ENCODE assay signal across 11 cellular contexts in the genomic region with DNA sequence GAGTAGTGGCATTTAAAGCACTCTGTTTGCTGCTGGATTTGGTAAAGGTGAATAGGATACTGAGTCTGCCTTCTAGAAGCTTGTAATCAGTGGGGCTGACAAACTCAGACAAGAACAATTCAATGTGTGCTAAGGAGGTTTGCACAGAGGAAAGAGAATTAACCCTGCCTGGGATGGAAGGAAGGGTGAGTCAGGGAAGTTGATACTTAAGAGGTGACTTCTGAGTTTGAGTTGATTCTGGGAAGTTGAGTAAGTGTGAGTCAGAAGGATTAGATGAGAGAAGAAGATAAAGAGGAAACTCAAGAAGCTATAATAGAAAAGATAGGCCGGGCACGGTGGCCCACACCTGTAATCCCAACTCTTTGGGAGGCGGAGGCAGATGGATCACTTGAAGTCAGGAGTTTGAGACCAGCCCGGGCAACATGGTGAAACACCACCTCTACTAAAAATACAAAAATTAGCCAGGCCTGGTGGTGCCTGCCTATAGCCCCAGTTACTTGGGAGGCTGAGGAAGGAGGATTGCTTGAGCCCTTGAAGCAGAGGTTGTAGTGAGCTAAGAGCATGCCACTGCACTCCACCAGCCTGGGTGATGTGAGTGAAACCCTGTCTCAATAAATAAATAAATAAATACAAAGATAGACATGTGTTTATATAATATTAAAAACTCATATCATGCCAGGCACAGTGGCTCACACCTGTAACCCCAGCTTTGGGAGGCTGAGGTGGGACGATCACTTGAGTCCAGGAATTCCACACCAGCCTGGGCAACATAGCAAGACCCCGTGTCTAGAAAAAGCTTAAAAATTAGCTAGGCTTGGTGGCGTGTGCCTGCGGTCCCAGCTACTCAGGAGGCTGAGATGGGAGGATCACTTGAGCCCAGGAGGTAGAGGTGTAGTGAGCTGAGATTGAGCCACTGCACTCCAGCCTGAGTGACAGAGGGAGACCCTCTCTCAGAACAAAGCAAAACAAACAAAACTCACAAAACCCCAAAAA.
A peak's percentile ranks its signal among the peaks of the same experiment; 100 is the strongest.
DNase-seq lines count a peak whose midpoint lies in the region; TF ChIP-seq lines count a peak whose summit lies in the region.
"Had no signal": no experiment of that assay in that cellular context is flagged by ENCODE, and none has a peak within 500 bp of the region (broad histone marks: within the 10 kb centered on the region; RNA-seq: fewer than 3 reads in every experiment).

No MANE protein-coding gene starts in this region.

- intact Hi-C loops in spleen (cut with DNase I; ENCODE audit: low total_unique reads), result no loop called here

- CTCF ChIA-PET in activated CD4-positive, alpha-beta memory T cell treated with anti-CD3 and anti-CD28 coated beads, Interleukin-2, amount 10 ng/mL, durations not matched to agents 7 days and 5 days (lab: Charles Lee), result interaction anchor here (0.8 to 2.4 kb wide), 2 partner anchors 10 kb away, joined by 3 to 7 read pairs; no protein-coding TSS in a partner anchor

- peaks cover 16% of the 10 kb centered on the region for H3K4me1 Mint-ChIP-seq in activated CD4-positive, alpha-beta memory T cell treated with anti-CD3 and anti-CD28 coated beads, Interleukin-2, amount 10 ng/mL, durations not matched to agents 7 days and 5 days
- H3K4me1 Mint-ChIP-seq: brain had no signal

- H3K36me3 ChIP-seq in SJCRH30, result no peaks in the 10 kb centered on the region
- H3K36me3 ChIP-seq in spleen, result no peaks in the 10 kb centered on the region
- H3K36me3 ChIP-seq: sigmoid colon had no signal

- H3K27ac ChIP-seq in SJCRH30, result no peak overlapping the region
- H3K27ac ChIP-seq in spleen, result no peak overlapping the region
- H3K27ac ChIP-seq: sigmoid colon had no signal

- no peaks in the 10 kb centered on the region for H3K9me3 Mint-ChIP-seq in activated CD4-positive, alpha-beta memory T cell treated with anti-CD3 and anti-CD28 coated beads, Interleukin-2, amount 10 ng/mL, durations not matched to agents 7 days and 5 days
- H3K9me3 Mint-ChIP-seq: brain had no signal

- TF ChIP-seq CTCF in AG09309 (IDR thresholded peaks at IDR 0.05; ENCODE audit: control insufficient read depth, insufficient read depth, low read depth, low read length, missing control alignments), result no peak
- no peak for TF ChIP-seq CTCF in spleen (IDR thresholded peaks at IDR 0.05 in 8 of 11, conservative IDR thresholded peaks at IDR 0.05 in 3 of 11)

- TF ChIP-seq POLR2A in spleen (IDR thresholded peaks at IDR 0.05), result no peak

- DNase-seq in AG09309 (ENCODE audit: low read depth) (peak; percentile 79), HS-27A (ENCODE audit: low read depth) (peak; percentile 77), hepatic stellate cell (ENCODE audit: low spot score) (peak; percentile 20), NCI-H748 (lab: John Stamatoyannopoulos, UW; ENCODE audit: unreplicated experiment) (no peak), islet precursor cell (no peak), SJCRH30 (no peak), spleen (no peak)
- DNase-seq in activated CD4-positive, alpha-beta memory T cell treated with anti-CD3 and anti-CD28 coated beads, Interleukin-2, amount 10 ng/mL, durations not matched to agents 7 days and 5 days, result no peak
- DNase-seq: SHP77, sigmoid colon had no signal

- POLR2A ChIA-PET in activated CD4-positive, alpha-beta memory T cell treated with anti-CD3 and anti-CD28 coated beads, Interleukin-2, amount 10 ng/mL, durations not matched to agents 7 days and 5 days (lab: Charles Lee), result no interaction called here

- H3K27ac Mint-ChIP-seq in activated CD4-positive, alpha-beta memory T cell treated with anti-CD3 and anti-CD28 coated beads, Interleukin-2, amount 10 ng/mL, durations not matched to agents 7 days and 5 days, result peak overlapping the region; percentile 4

- no peaks in the 10 kb centered on the region for H3K27me3 Mint-ChIP-seq in activated CD4-positive, alpha-beta memory T cell treated with anti-CD3 and anti-CD28 coated beads, Interleukin-2, amount 10 ng/mL, durations not matched to agents 7 days and 5 days

- H3K4me3 ChIP-seq in AG09309 (ENCODE audit: control insufficient read depth, low read depth, low read length) (no peak overlapping the region), SJCRH30 (no peak overlapping the region), spleen (no peak overlapping the region)
- H3K4me3 ChIP-seq: sigmoid colon had no signal

- H3K4me1 ChIP-seq in SJCRH30, result 0 out of 2 replicates have a peak, but pooled peaks cover 5% of the 10 kb centered on the region
- peaks cover 0 to 8% (median 0%) of the 10 kb centered on the region in 6 donors for H3K4me1 ChIP-seq in spleen

- H3K36me3 Mint-ChIP-seq in activated CD4-positive, alpha-beta memory T cell treated with anti-CD3 and anti-CD28 coated beads, Interleukin-2, amount 10 ng/mL, durations not matched to agents 7 days and 5 days (ENCODE audit: low read depth), result no peaks in the 10 kb centered on the region
- H3K36me3 Mint-ChIP-seq: brain had no signal

- WGBS in spleen, 5 donors, result 85 to 93% (median 88%) methylated on average over 8 of the region's 8 CpGs

- no peak overlapping the region for H3K4me3 Mint-ChIP-seq in activated CD4-positive, alpha-beta memory T cell treated with anti-CD3 and anti-CD28 coated beads, Interleukin-2, amount 10 ng/mL, durations not matched to agents 7 days and 5 days
- H3K4me3 Mint-ChIP-seq: brain had no signal

- H3K9me3 ChIP-seq in SJCRH30 (replicated peaks), result no peaks in the 10 kb centered on the region
- H3K9me3 ChIP-seq in spleen, result no peaks in the 10 kb centered on the region
- H3K9me3 ChIP-seq: sigmoid colon had no signal

- H3K27me3 ChIP-seq in SJCRH30 (no peaks in the 10 kb centered on the region), spleen (replicated peaks in 1 of 7) (no peaks in the 10 kb centered on the region)
- H3K27me3 ChIP-seq: sigmoid colon had no signal

Comparison
In these comparisons a context has a peak if more than half of its experiments do, and no peak if none do; other contexts are left out.
1. DNase-seq: peak in AG09309 (single experiment), HS-27A (single experiment) and hepatic stellate cell (single experiment); none in activated CD4-positive, alpha-beta memory T cell treated with anti-CD3 and anti-CD28 coated beads, Interleukin-2, amount 10 ng/mL, durations not matched to agents 7 days and 5 days (single experiment), NCI-H748 (single experiment), islet precursor cell (single experiment), SJCRH30 (0 of 2) and spleen (single experiment).